12 cellular contexts compared by ENCODE assay signal in genomic region chr17:36941265-36942021, GRCh38. TPM values are rescaled to one million over a fixed set of nuclear protein-coding genes. Genes with fewer than 3 reads are reported as not detected.
A peak's percentile ranks its signal among the peaks of the same experiment; 100 is the strongest.
DNase-seq lines count a peak whose midpoint lies in the region; ATAC-seq, FAIRE-seq and TF ChIP-seq lines count a peak whose summit lies in the region.
"Had no signal": no experiment of that assay in that cellular context is flagged by ENCODE, and none has a peak within 500 bp of the region (broad histone marks: within the 10 kb centered on the region; RNA-seq: fewer than 3 reads in every experiment).

No MANE protein-coding gene starts in this region.

- H3K9ac ChIP-seq in kidney (ENCODE audit: low read length in 2 of 2): peak overlapping the region in 1 of 2 donors; percentile 35

- H3K4me1 ChIP-seq in kidney (ENCODE audit: control insufficient read depth in 1 of 2, insufficient read depth in 1 of 2, low read depth in 1 of 2, low read length in 2 of 2): peaks cover 0 to 5% of the 10 kb centered on the region in 2 donors

- peak overlapping the region; percentile 63 for H3K27ac Mint-ChIP-seq in activated naive CD4-positive, alpha-beta T cell treated with anti-CD3 and anti-CD28 coated beads, Interleukin-2, amount 10 ng/mL, durations not matched to agents 7 days and 5 days
- H3K27ac Mint-ChIP-seq in activated naive CD8-positive, alpha-beta T cell treated with anti-CD3 and anti-CD28 coated beads, Interleukin-2, amount 50 U/mL, for 24 hours: no peak overlapping the region
- H3K27ac Mint-ChIP-seq in stimulated activated memory B cell treated with anti-CD40 and anti-IgM and Interleukin-4, amounts not matched to agents 10 μg/mL and 1 μg/mL and 100 μg/mL, for 72 hours: no peak overlapping the region

- peaks cover 99% of the 10 kb centered on the region for H3K27me3 Mint-ChIP-seq in activated naive CD4-positive, alpha-beta T cell treated with anti-CD3 and anti-CD28 coated beads, Interleukin-2, amount 10 ng/mL, durations not matched to agents 7 days and 5 days
- H3K27me3 Mint-ChIP-seq in activated naive CD8-positive, alpha-beta T cell treated with anti-CD3 and anti-CD28 coated beads, Interleukin-2, amount 50 U/mL, for 24 hours: peaks cover 83% of the 10 kb centered on the region
- H3K27me3 Mint-ChIP-seq in stimulated activated memory B cell treated with anti-CD40 and anti-IgM and Interleukin-4, amounts not matched to agents 10 μg/mL and 1 μg/mL and 100 μg/mL, for 72 hours: peaks cover 90% of the 10 kb centered on the region

- no peak for FAIRE-seq in kidney (lab: Jason Lieb, UNC)
- FAIRE-seq: pancreas had no signal

- peak overlapping the region; percentile 20 to 25 for H3K27ac ChIP-seq in kidney (ENCODE audit: low read depth in 2 of 2, low read length in 2 of 2)
- H3K27ac ChIP-seq: pancreas, SK-N-MC had no signal

- H3K36me3 ChIP-seq in kidney (ENCODE audit: control insufficient read depth in 1 of 2, insufficient read depth in 2 of 2, low read length in 2 of 2): no peaks in the 10 kb centered on the region
- H3K36me3 ChIP-seq: pancreas had no signal

- peak; percentile 25 for ATAC-seq in activated naive CD8-positive, alpha-beta T cell treated with anti-CD3 and anti-CD28 coated beads, Interleukin-2, amount 50 U/mL, for 24 hours
- ATAC-seq in GM21528 (IDR thresholded peaks at IDR 0.05; ENCODE audit: low FRiP score, unreplicated experiment): no peak
- no peak for ATAC-seq in stimulated activated memory B cell treated with anti-CD40 and anti-IgM and Interleukin-4, amounts not matched to agents 10 μg/mL and 1 μg/mL and 100 μg/mL, for 72 hours
- ATAC-seq: pancreas had no signal

- peak overlapping the region; percentile 45 to 64 for H3K4me3 ChIP-seq in kidney (ENCODE audit: low read length in 2 of 2)

- CTCF ChIA-PET in activated naive CD4-positive, alpha-beta T cell treated with anti-CD3 and anti-CD28 coated beads, Interleukin-2, amount 10 ng/mL, durations not matched to agents 7 days and 5 days (lab: Charles Lee): interaction anchor here (0.6 kb wide), 1 partner anchor 105 kb away, joined by 3 read pairs; no protein-coding TSS in a partner anchor

- no peak for TF ChIP-seq CTCF in kidney (IDR thresholded peaks at IDR 0.05; ENCODE audit: borderline replicate concordance, extremely low read depth, insufficient read depth)

- intact Hi-C loops in kidney (cut with DNase I): no loop called here

- H3K9me3 Mint-ChIP-seq in activated naive CD4-positive, alpha-beta T cell treated with anti-CD3 and anti-CD28 coated beads, Interleukin-2, amount 10 ng/mL, durations not matched to agents 7 days and 5 days: no peaks in the 10 kb centered on the region
- H3K9me3 Mint-ChIP-seq in activated naive CD8-positive, alpha-beta T cell treated with anti-CD3 and anti-CD28 coated beads, Interleukin-2, amount 50 U/mL, for 24 hours: no peaks in the 10 kb centered on the region
- no peaks in the 10 kb centered on the region for H3K9me3 Mint-ChIP-seq in stimulated activated memory B cell treated with anti-CD40 and anti-IgM and Interleukin-4, amounts not matched to agents 10 μg/mL and 1 μg/mL and 100 μg/mL, for 72 hours

- no peak for DNase-seq in activated naive CD4-positive, alpha-beta T cell treated with anti-CD3 and anti-CD28 coated beads, Interleukin-2, amount 10 ng/mL, durations not matched to agents 7 days and 5 days
- no peak for DNase-seq in activated naive CD4-positive, alpha-beta T cell (lab: John Stamatoyannopoulos, UW)
- no peak for DNase-seq in activated naive CD8-positive, alpha-beta T cell treated with anti-CD3 and anti-CD28 coated beads, Interleukin-2, amount 50 U/mL, for 24 hours
- DNase-seq in kidney: no peak
- DNase-seq in stimulated activated CD8-positive, alpha-beta memory T cell treated with anti-CD3 and anti-CD28 coated beads, Interleukin-4, amount 100 ng/mL, for 48 hours: peak; percentile 28
- no peak for DNase-seq in effector CD8-positive, alpha-beta T cell (lab: John Stamatoyannopoulos, UW)
- DNase-seq: activated CD4-positive, CD25-positive, alpha-beta regulatory T cell; NCI-H1694 treated with DMSO at 0.1 percent for 48 hours had no signal

- H3K9me3 ChIP-seq in kidney (ENCODE audit: control insufficient read depth in 1 of 2, low read length in 2 of 2): no peaks in the 10 kb centered on the region
- H3K9me3 ChIP-seq: pancreas had no signal

- peaks cover 35% of the 10 kb centered on the region for H3K4me1 Mint-ChIP-seq in activated naive CD4-positive, alpha-beta T cell treated with anti-CD3 and anti-CD28 coated beads, Interleukin-2, amount 10 ng/mL, durations not matched to agents 7 days and 5 days
- peaks cover 37% of the 10 kb centered on the region for H3K4me1 Mint-ChIP-seq in activated naive CD8-positive, alpha-beta T cell treated with anti-CD3 and anti-CD28 coated beads, Interleukin-2, amount 50 U/mL, for 24 hours
- peaks cover 26% of the 10 kb centered on the region for H3K4me1 Mint-ChIP-seq in stimulated activated memory B cell treated with anti-CD40 and anti-IgM and Interleukin-4, amounts not matched to agents 10 μg/mL and 1 μg/mL and 100 μg/mL, for 72 hours

- peak overlapping the region; percentile 31 for H3K4me3 Mint-ChIP-seq in activated naive CD4-positive, alpha-beta T cell treated with anti-CD3 and anti-CD28 coated beads, Interleukin-2, amount 10 ng/mL, durations not matched to agents 7 days and 5 days
- peak overlapping the region; percentile 0 for H3K4me3 Mint-ChIP-seq in activated naive CD8-positive, alpha-beta T cell treated with anti-CD3 and anti-CD28 coated beads, Interleukin-2, amount 50 U/mL, for 24 hours
- H3K4me3 Mint-ChIP-seq in stimulated activated memory B cell treated with anti-CD40 and anti-IgM and Interleukin-4, amounts not matched to agents 10 μg/mL and 1 μg/mL and 100 μg/mL, for 72 hours: no peak overlapping the region

- peaks cover 4% of the 10 kb centered on the region for H3K36me3 Mint-ChIP-seq in activated naive CD4-positive, alpha-beta T cell treated with anti-CD3 and anti-CD28 coated beads, Interleukin-2, amount 10 ng/mL, durations not matched to agents 7 days and 5 days
- H3K36me3 Mint-ChIP-seq in activated naive CD8-positive, alpha-beta T cell treated with anti-CD3 and anti-CD28 coated beads, Interleukin-2, amount 50 U/mL, for 24 hours (ENCODE audit: low read depth): no peaks in the 10 kb centered on the region
- no peaks in the 10 kb centered on the region for H3K36me3 Mint-ChIP-seq in stimulated activated memory B cell treated with anti-CD40 and anti-IgM and Interleukin-4, amounts not matched to agents 10 μg/mL and 1 μg/mL and 100 μg/mL, for 72 hours

RNA-seq across cellular contexts. Expression of gene LHX1, which starts 4.2 kb away (rescaled TPM):
- 18.4 TPM for total RNA-seq in kidney
- polyA plus RNA-seq in kidney (ENCODE audit: insufficient read depth, low read depth, low replicate concordance): 10.6 TPM
- total RNA-seq: pancreas had no signal

RNA-seq across cellular contexts. Expression of gene AATF, which starts 7.3 kb away (rescaled TPM):
- total RNA-seq in kidney: 36.8 TPM
- 50.4 TPM for polyA plus RNA-seq in kidney (ENCODE audit: insufficient read depth, low read depth, low replicate concordance)
